Comparison of ENCODE assay signal across 1 cellular context in the genomic region with DNA sequence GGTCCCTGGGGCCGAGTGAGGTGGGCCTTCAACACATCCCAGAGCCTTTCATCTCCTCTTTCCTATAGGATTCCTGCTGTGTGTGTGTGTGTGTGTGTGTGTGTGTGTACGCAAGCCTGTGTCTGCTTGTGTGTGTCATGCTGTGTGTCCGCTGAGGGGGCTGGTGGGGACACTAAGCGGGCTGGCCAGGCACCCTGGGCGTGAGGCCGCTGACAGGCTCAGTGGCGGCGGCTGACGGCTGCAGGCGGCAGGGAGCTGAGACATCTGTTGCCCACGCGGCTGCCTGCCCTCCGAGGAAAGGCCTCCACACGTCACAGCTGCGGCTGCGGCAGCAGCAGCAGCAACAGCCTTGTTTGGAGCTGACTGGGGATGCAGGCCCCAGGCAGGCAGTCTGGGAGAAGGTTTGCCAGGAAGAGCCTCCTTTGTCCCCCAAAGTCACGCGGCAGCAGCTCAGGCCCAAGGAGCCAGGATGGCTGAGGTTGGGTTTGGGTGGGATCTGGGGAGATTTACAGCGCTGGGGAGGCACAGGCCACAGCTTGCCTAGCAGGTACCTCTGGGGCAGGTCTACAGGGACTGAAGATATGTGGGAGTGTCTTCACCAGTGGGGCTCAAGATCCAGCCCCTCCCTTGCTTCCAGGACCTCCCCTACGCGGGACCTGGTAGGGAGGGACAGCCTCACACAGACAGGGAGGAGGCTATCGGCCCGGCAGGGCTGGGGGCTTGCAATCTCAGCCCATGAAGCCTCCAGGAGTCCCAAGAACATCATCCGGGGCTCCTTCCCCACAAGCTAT.
TF ChIP-seq lines count a peak whose summit lies in the region.

No MANE protein-coding gene starts in this region.

TF ChIP-seq in WTC11, 78 proteins besides CTCF, POLR2A, EP300 and RAD21 (continued from another document):
- TF ChIP-seq, protein P1, sequence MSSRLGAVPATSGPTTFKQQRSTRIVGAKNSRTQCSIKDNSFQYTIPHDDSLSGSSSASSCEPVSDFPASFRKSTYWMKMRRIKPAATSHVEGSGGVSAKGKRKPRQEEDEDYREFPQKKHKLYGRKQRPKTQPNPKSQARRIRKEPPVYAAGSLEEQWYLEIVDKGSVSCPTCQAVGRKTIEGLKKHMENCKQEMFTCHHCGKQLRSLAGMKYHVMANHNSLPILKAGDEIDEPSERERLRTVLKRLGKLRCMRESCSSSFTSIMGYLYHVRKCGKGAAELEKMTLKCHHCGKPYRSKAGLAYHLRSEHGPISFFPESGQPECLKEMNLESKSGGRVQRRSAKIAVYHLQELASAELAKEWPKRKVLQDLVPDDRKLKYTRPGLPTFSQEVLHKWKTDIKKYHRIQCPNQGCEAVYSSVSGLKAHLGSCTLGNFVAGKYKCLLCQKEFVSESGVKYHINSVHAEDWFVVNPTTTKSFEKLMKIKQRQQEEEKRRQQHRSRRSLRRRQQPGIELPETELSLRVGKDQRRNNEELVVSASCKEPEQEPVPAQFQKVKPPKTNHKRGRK (CRISPR knock-in tag; IDR thresholded peaks at IDR 0.05; ENCODE audit: borderline replicate concordance), result no peak
- TF ChIP-seq, protein P2, sequence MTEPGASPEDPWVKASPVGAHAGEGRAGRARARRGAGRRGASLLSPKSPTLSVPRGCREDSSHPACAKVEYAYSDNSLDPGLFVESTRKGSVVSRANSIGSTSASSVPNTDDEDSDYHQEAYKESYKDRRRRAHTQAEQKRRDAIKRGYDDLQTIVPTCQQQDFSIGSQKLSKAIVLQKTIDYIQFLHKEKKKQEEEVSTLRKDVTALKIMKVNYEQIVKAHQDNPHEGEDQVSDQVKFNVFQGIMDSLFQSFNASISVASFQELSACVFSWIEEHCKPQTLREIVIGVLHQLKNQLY (CRISPR knock-in tag; IDR thresholded peaks at IDR 0.05), result no peak
- no peak for TF ChIP-seq ESRRA (CRISPR knock-in tag; IDR thresholded peaks at IDR 0.05; ENCODE audit: borderline replicate concordance)
- TF ChIP-seq RELA (CRISPR knock-in tag; IDR thresholded peaks at IDR 0.05; ENCODE audit: borderline replicate concordance), result no peak
- TF ChIP-seq HMGA2 (CRISPR knock-in tag; IDR thresholded peaks at IDR 0.05), result no peak
